8 cellular contexts compared by ENCODE assay signal in the genomic region with DNA sequence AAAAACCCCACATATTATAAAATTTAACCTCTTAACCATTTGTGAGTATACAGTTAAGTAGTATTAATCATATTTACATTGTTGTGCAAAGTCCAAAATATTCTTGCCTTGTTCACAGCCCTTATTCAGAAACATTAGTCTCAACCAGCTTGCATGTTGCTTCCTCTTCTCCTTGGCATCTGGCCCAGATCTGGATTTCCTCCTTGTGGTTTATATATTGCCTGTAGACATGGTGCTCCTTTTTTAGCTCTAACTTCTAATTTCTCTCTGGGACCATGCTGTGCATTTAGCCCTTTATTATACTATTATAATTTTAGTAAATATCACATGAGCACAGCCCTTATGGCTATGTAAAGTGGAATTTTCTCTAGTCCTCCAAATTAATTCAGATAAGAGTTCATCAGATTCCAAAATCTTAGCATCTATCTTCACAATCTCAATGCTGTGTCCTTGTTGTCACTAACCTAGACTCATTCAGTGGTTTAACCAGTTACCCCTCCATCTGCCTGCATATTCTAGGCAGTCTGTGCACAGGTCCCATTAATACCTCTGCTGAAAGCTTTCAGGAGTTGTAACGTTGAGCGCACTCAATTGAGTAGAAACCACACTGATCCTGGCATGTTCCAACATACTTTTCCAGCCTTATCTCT. TPM values are rescaled to one million over a fixed set of nuclear protein-coding genes. Genes with fewer than 3 reads are reported as not detected.
DNase-seq lines count a peak whose midpoint lies in the region; ATAC-seq and TF ChIP-seq lines count a peak whose summit lies in the region.

No MANE protein-coding gene starts in this region.

- intact Hi-C loops in CD8-positive, alpha-beta T cell (cut with DNase I, micrococcal nuclease), result no loop called here

- H3K27me3 Mint-ChIP-seq in CD8-positive, alpha-beta T cell (ENCODE audit: low read depth), result peaks cover 4% of the 10 kb centered on the region

- POLR2A ChIA-PET in CD8-positive, alpha-beta T cell (lab: Charles Lee), result interaction anchor here (0.7 to 1.0 kb wide), 3 partner anchors 11 to 523 kb away, joined by 3 to 4 read pairs (median 3); a partner anchor contains a TSS

- no peaks in the 10 kb centered on the region for H3K9me3 ChIP-seq in CD8-positive, alpha-beta T cell (ENCODE audit: low read length)

- H3K27me3 ChIP-seq in CD8-positive, alpha-beta T cell (ENCODE audit: insufficient read depth, low read length), result no peaks in the 10 kb centered on the region

- peaks cover 22% of the 10 kb centered on the region for H3K4me1 Mint-ChIP-seq in CD8-positive, alpha-beta T cell (ENCODE audit: low read depth)

- peaks cover 17% of the 10 kb centered on the region for H3K4me1 ChIP-seq in CD8-positive, alpha-beta T cell (ENCODE audit: insufficient read depth, low read length)

- no peaks in the 10 kb centered on the region for H3K36me3 Mint-ChIP-seq in CD8-positive, alpha-beta T cell

- no peak overlapping the region for H3K4me3 ChIP-seq in CD8-positive, alpha-beta T cell (ENCODE audit: low read depth, low read length)
- no peak overlapping the region for H3K4me3 ChIP-seq in coronary artery

- no peaks in the 10 kb centered on the region for H3K9me3 Mint-ChIP-seq in CD8-positive, alpha-beta T cell

- CTCF ChIA-PET in CD8-positive, alpha-beta T cell (lab: Charles Lee), result interaction anchor here (1.0 to 1.3 kb wide), 4 partner anchors 8 to 85 kb away, joined by 3 to 6 read pairs (median 4); no protein-coding TSS in a partner anchor

- no peak for TF ChIP-seq CTCF in CD8-positive, alpha-beta T cell (IDR thresholded peaks at IDR 0.05)
- TF ChIP-seq CTCF in coronary artery (IDR thresholded peaks at IDR 0.05) (no peak), GM10266 (IDR thresholded peaks at IDR 0.05; ENCODE audit: control insufficient read depth, insufficient read depth, low read depth, missing control alignments) (no peak)

- ATAC-seq in CD8-positive, alpha-beta T cell, result peak; percentile 65
- ATAC-seq in GM19351 (IDR thresholded peaks at IDR 0.05; ENCODE audit: unreplicated experiment), result peak; percentile 59

- H3K4me3 Mint-ChIP-seq in CD8-positive, alpha-beta T cell, result no peak overlapping the region

- DNase-seq in CD8-positive, alpha-beta T cell, result peak in 6 of 7 experiments; percentile 20 to 65 (median 49)
- DNase-seq in NCI-H446 (lab: John Stamatoyannopoulos, UW), result peak; percentile 9 to 52
- DNase-seq in coronary artery (ENCODE audit: low spot score), result no peak
- DNase-seq in mucosa of gallbladder (ENCODE audit: low spot score), result peak; percentile 90
- no peak for DNase-seq in GM10266 (ENCODE audit: extremely low spot score)
- no peak for DNase-seq in NCI-H1436 treated with DMSO at 0.1 percent for 48 hours (lab: John Stamatoyannopoulos, UW)
- no peak for DNase-seq in ecto neural progenitor cell (ENCODE audit: low spot score)

- H3K27ac ChIP-seq in CD8-positive, alpha-beta T cell (ENCODE audit: low read depth, low read length), result no peak overlapping the region
- H3K27ac ChIP-seq in coronary artery, result peak overlapping the region; percentile 50 to 81

- H3K36me3 ChIP-seq in CD8-positive, alpha-beta T cell (ENCODE audit: insufficient read depth, low read length), result no peaks in the 10 kb centered on the region

- H3K27ac Mint-ChIP-seq in CD8-positive, alpha-beta T cell, result no peak overlapping the region

RNA-seq across cellular contexts. Expression of a gene that starts 7.9 kb away (rescaled TPM):
- total RNA-seq in CD8-positive, alpha-beta T cell, result not detected
- total RNA-seq in mucosa of gallbladder, result 58.6 TPM

RNA-seq across cellular contexts. Expression of a gene that starts 45.9 kb away (rescaled TPM):
- 10 to 100 TPM; 51.3 to 53.7 TPM for total RNA-seq in CD8-positive, alpha-beta T cell
- 14.4 TPM for total RNA-seq in mucosa of gallbladder

Comparison
In these comparisons a context has a peak if more than half of its experiments do, and no peak if none do; other contexts are left out.
1. DNase-seq: peak in CD8-positive, alpha-beta T cell (6 of 7), NCI-H446 (2 of 2) and mucosa of gallbladder (single experiment); none in coronary artery (single experiment), GM10266 (single experiment), NCI-H1436 treated with DMSO at 0.1 percent for 48 hours (single experiment) and ecto neural progenitor cell (single experiment).
2. RNA of a gene that starts 7.9 kb away (total RNA-seq): 58.6 TPM in mucosa of gallbladder (single experiment); not detected in CD8-positive, alpha-beta T cell; every median in the first group is over 10 times any median in the second.